10 cellular contexts compared by ENCODE assay signal in the genomic region with DNA sequence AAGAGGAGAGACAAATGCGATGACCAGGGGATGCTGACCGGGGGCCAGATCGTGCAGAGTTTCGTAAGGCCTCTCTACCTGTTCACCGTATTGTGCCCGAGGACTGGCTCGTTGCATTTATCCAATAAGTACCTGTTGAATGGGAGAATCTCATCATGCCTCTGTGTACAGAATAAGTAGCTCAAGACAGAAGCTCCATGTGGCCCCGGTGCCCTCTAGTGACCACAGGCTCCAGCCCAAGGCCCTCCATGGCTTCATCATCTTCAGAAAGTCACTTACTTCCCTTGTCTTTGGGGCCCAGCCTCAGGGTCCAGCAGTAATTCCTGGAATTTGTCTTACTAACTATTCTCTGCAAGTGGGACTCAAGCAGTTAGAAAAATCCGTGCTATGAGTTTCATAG.
DNase-seq lines count a peak whose midpoint lies in the region; ATAC-seq and TF ChIP-seq lines count a peak whose summit lies in the region.
"Had no signal": no experiment of that assay in that cellular context is flagged by ENCODE, and none has a peak within 500 bp of the region (broad histone marks: within the 10 kb centered on the region; RNA-seq: fewer than 3 reads in every experiment).

No MANE protein-coding gene starts in this region.

- H3K4me3 ChIP-seq in MG63 (no peak overlapping the region), thyroid gland (replicated peaks in 1 of 3) (no peak overlapping the region)

- ATAC-seq in HG03378 (IDR thresholded peaks at IDR 0.05; ENCODE audit: unreplicated experiment) (no peak), HG03442 (IDR thresholded peaks at IDR 0.05; ENCODE audit: unreplicated experiment) (no peak)

- H3K9me3 ChIP-seq in MG63 (no peaks in the 10 kb centered on the region), thyroid gland (no peaks in the 10 kb centered on the region)

- H3K27ac Mint-ChIP-seq in activated CD4-positive, alpha-beta memory T cell treated with anti-CD3 and anti-CD28 coated beads for 36 hours, result no peak overlapping the region
- H3K27ac Mint-ChIP-seq: IgD-negative memory B cell had no signal

- H3K27me3 Mint-ChIP-seq in activated CD4-positive, alpha-beta memory T cell treated with anti-CD3 and anti-CD28 coated beads for 36 hours, result no peaks in the 10 kb centered on the region
- H3K27me3 Mint-ChIP-seq: IgD-negative memory B cell had no signal

- H3K27ac ChIP-seq in thyroid gland, result peak overlapping the region; percentile 10 to 81 (median 75)
- H3K27ac ChIP-seq: epithelial cell of prostate had no signal

- DNase-seq in EH (ENCODE audit: low read depth), result peak; percentile 5
- DNase-seq in MG63, result peak; percentile 13
- DNase-seq in activated CD4-positive, alpha-beta memory T cell treated with anti-CD3 and anti-CD28 coated beads for 36 hours, result peak; percentile 35
- DNase-seq in iris pigment epithelial cell (ENCODE audit: low read depth), result peak; percentile 28
- DNase-seq in thyroid gland, result peak; percentile 39 to 43
- no peak for DNase-seq in ureter (ENCODE audit: low spot score)

- intact Hi-C loops in activated CD4-positive, alpha-beta memory T cell treated with anti-CD3 and anti-CD28 coated beads for 36 hours (cut with micrococcal nuclease), result loop anchor here (2.0 kb wide), 1 partner anchor 107 kb away; no protein-coding TSS in a partner anchor
- intact Hi-C loops in thyroid gland (cut with DNase I), result no loop called here

- POLR2A ChIA-PET in activated CD4-positive, alpha-beta memory T cell treated with anti-CD3 and anti-CD28 coated beads for 36 hours (lab: Charles Lee), result no interaction called here

- WGBS in thyroid gland, 2 donors, result 78 to 85% methylated on average over 8 to 9 of the region's 9 CpGs

- H3K36me3 ChIP-seq in MG63 (no peaks in the 10 kb centered on the region), thyroid gland (no peaks in the 10 kb centered on the region)

- H3K27me3 ChIP-seq in MG63 (no peaks in the 10 kb centered on the region), thyroid gland (no peaks in the 10 kb centered on the region)

- peaks cover 24 to 33% of the 10 kb centered on the region in 2 donors for H3K4me1 ChIP-seq in thyroid gland

- peak in 2 of 6 experiments; percentile 39 for TF ChIP-seq CTCF in thyroid gland (IDR thresholded peaks at IDR 0.05)

- no peak for TF ChIP-seq POLR2A in thyroid gland (IDR thresholded peaks at IDR 0.05)

- CTCF ChIA-PET in activated CD4-positive, alpha-beta memory T cell treated with anti-CD3 and anti-CD28 coated beads for 36 hours (lab: Charles Lee), result interaction anchor here (0.5 to 2.5 kb wide), 6 partner anchors 31 to 986 kb away, joined by 3 to 12 read pairs (median 6); no protein-coding TSS in a partner anchor

- no peaks in the 10 kb centered on the region for H3K36me3 Mint-ChIP-seq in activated CD4-positive, alpha-beta memory T cell treated with anti-CD3 and anti-CD28 coated beads for 36 hours
- H3K36me3 Mint-ChIP-seq: IgD-negative memory B cell had no signal

- no peaks in the 10 kb centered on the region for H3K9me3 Mint-ChIP-seq in activated CD4-positive, alpha-beta memory T cell treated with anti-CD3 and anti-CD28 coated beads for 36 hours
- H3K9me3 Mint-ChIP-seq: IgD-negative memory B cell had no signal

- no peak overlapping the region for H3K4me3 Mint-ChIP-seq in activated CD4-positive, alpha-beta memory T cell treated with anti-CD3 and anti-CD28 coated beads for 36 hours
- H3K4me3 Mint-ChIP-seq: IgD-negative memory B cell had no signal

- H3K4me1 Mint-ChIP-seq in activated CD4-positive, alpha-beta memory T cell treated with anti-CD3 and anti-CD28 coated beads for 36 hours (ENCODE audit: low read depth), result no peaks in the 10 kb centered on the region
- H3K4me1 Mint-ChIP-seq: IgD-negative memory B cell had no signal
